Comparison of ENCODE assay signal across 1 cellular context in the genomic region with DNA sequence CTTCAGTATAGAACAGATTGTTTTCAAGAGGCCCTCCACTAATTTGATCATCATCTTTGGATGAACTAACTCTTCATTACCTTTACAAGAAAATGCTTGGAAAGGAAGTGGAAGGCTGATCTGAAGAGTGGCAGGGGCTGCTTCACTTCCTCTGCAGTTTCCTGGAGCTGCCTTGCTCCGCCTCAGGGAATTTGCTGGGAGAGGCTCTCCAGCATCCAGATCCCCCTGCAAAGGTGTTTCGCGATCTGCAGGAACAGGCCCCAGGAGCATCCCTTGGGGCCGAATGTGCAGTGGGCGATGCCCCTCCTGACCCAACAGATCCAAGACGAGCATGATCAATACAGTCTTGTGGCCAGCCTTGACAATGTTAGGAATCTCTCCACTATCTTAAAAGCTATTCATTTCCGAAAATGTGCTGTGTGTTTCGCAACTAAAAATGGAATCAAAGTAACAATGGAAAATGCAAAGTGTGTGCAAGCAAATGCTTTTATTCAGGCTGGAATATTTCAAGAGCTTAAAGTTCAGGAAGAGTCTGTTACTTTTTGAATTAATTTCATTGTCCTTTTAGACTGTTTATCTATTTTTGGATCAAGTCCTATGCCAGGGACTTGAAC.
TF ChIP-seq lines count a peak whose summit lies in the region.

No MANE protein-coding gene starts in this region.

TF ChIP-seq in WTC11, 78 proteins besides CTCF, POLR2A, EP300 and RAD21:
- TF ChIP-seq E2F4 (CRISPR knock-in tag; IDR thresholded peaks at IDR 0.05; ENCODE audit: borderline replicate concordance, low read depth) (no peak), FOXP4 (CRISPR knock-in tag; IDR thresholded peaks at IDR 0.05) (no peak), NFYB (CRISPR knock-in tag; conservative IDR thresholded peaks at IDR 0.05; ENCODE audit: low read depth) (no peak), MAX (CRISPR knock-in tag; IDR thresholded peaks at IDR 0.05) (no peak), ATF3 (CRISPR knock-in tag; conservative IDR thresholded peaks at IDR 0.05) (no peak), NR2C2 (CRISPR knock-in tag; IDR thresholded peaks at IDR 0.05) (no peak), ZNF671 (CRISPR knock-in tag; IDR thresholded peaks at IDR 0.05) (no peak)
- TF ChIP-seq, protein P1, sequence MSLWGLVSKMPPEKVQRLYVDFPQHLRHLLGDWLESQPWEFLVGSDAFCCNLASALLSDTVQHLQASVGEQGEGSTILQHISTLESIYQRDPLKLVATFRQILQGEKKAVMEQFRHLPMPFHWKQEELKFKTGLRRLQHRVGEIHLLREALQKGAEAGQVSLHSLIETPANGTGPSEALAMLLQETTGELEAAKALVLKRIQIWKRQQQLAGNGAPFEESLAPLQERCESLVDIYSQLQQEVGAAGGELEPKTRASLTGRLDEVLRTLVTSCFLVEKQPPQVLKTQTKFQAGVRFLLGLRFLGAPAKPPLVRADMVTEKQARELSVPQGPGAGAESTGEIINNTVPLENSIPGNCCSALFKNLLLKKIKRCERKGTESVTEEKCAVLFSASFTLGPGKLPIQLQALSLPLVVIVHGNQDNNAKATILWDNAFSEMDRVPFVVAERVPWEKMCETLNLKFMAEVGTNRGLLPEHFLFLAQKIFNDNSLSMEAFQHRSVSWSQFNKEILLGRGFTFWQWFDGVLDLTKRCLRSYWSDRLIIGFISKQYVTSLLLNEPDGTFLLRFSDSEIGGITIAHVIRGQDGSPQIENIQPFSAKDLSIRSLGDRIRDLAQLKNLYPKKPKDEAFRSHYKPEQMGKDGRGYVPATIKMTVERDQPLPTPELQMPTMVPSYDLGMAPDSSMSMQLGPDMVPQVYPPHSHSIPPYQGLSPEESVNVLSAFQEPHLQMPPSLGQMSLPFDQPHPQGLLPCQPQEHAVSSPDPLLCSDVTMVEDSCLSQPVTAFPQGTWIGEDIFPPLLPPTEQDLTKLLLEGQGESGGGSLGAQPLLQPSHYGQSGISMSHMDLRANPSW (CRISPR knock-in tag; conservative IDR thresholded peaks at IDR 0.05; ENCODE audit: low read depth): no peak
